In genomic region chr3:197482001-197482400, GRCh38 we compare ENCODE assay signal across 21 cellular contexts.
DNase-seq lines count a peak whose midpoint lies in the region; ATAC-seq, FAIRE-seq and TF ChIP-seq lines count a peak whose summit lies in the region.
"Had no signal": no experiment of that assay in that cellular context is flagged by ENCODE, and none has a peak within 500 bp of the region (broad histone marks: within the 10 kb centered on the region; RNA-seq: fewer than 3 reads in every experiment).

No MANE protein-coding gene starts in this region.

- CTCF ChIA-PET in PC-3 (lab: Charles Lee) (interaction anchor here (1.0 kb wide), 1 partner anchor 28 kb away, joined by 4 read pairs; no protein-coding TSS in a partner anchor), endothelial cell of umbilical vein (lab: Charles Lee) (interaction anchor here (0.9 to 1.7 kb wide), 4 partner anchors 9 to 225 kb away, joined by 3 to 6 read pairs (median 4); no protein-coding TSS in a partner anchor)

- H2AFZ ChIP-seq in H9 (ENCODE audit: low read length) (peak overlapping the region; percentile 18), PC-3 (ENCODE audit: low read length) (no peak overlapping the region), endothelial cell of umbilical vein (ENCODE audit: low read depth, low read length) (no peak overlapping the region)
- H2AFZ ChIP-seq: parathyroid adenoma had no signal

- POLR2A ChIA-PET in PC-3 (lab: Charles Lee; ENCODE audit: unreplicated experiment), result no interaction called here
- POLR2A ChIA-PET in endothelial cell of umbilical vein (lab: Charles Lee), result no interaction called here

- H2BK5ac ChIP-seq in H9 (ENCODE audit: insufficient read length, low read length), result no peak overlapping the region

- H4K91ac ChIP-seq in H9 (ENCODE audit: insufficient read length, low read depth, low read length), result no peak overlapping the region

- no peak for TF ChIP-seq POLR2A in endothelial cell of umbilical vein (IDR thresholded peaks at IDR 0.05; ENCODE audit: low read depth, low read length)

- H3K36me3 ChIP-seq in PC-3 (ENCODE audit: low read depth, low read length), result no peaks in the 10 kb centered on the region
- no peaks in the 10 kb centered on the region for H3K36me3 ChIP-seq in endothelial cell of umbilical vein (ENCODE audit: control insufficient read depth in 2 of 2, extremely low read depth in 1 of 2, insufficient read depth in 2 of 2, low read length in 2 of 2)
- H3K36me3 ChIP-seq: BLaER1, colonic mucosa had no signal

- no peak overlapping the region for H3K14ac ChIP-seq in H9 (ENCODE audit: insufficient read depth, low read length)

- H3K23me2 ChIP-seq in H9 (ENCODE audit: insufficient read length, low read depth, low read length, poor library complexity, severe bottlenecking), result no peaks in the 10 kb centered on the region

- H3K27me3 Mint-ChIP-seq in H9 (ENCODE audit: low read depth) (peaks cover 15% of the 10 kb centered on the region), osteocyte (ENCODE audit: unreplicated experiment) (no peaks in the 10 kb centered on the region)

- no peaks in the 10 kb centered on the region for H3K79me1 ChIP-seq in H9 (ENCODE audit: insufficient read depth, low read depth, low read length, poor library complexity, severe bottlenecking)

- peaks cover 30 to 44% of the 10 kb centered on the region in 2 experiments for H3K4me1 Mint-ChIP-seq in H9
- peaks cover 54% of the 10 kb centered on the region for H3K4me1 Mint-ChIP-seq in osteocyte (ENCODE audit: unreplicated experiment)
- H3K4me1 Mint-ChIP-seq: activated T-helper 17 cell treated with anti-CD3 and anti-CD28 coated beads, Interleukin-2, amount 50 U/mL, for 72 hours had no signal

- no peak overlapping the region for H4K5ac ChIP-seq in H9 (ENCODE audit: insufficient read length, low read depth, low read length)

- no peaks in the 10 kb centered on the region for H3K9me2 ChIP-seq in PC-3 (replicated peaks; ENCODE audit: low read length)

- no peak overlapping the region for H2AK5ac ChIP-seq in H9 (ENCODE audit: insufficient read length, low read length)

- H3K27ac ChIP-seq in H9 (ENCODE audit: insufficient read length, low read depth, low read length) (peak overlapping the region; percentile 34), PC-3 (ENCODE audit: low read length) (no peak overlapping the region), endothelial cell of umbilical vein (ENCODE audit: insufficient read depth, low read depth, low read length) (no peak overlapping the region)
- H3K27ac ChIP-seq: BLaER1, colonic mucosa, HL-60, parathyroid adenoma had no signal

- H3K9me3 ChIP-seq in H9 (ENCODE audit: control insufficient read depth, low read depth, low read length) (no peaks in the 10 kb centered on the region), PC-3 (ENCODE audit: low read length) (no peaks in the 10 kb centered on the region), endothelial cell of umbilical vein (replicated peaks; ENCODE audit: control insufficient read depth, insufficient read depth, low read length) (no peaks in the 10 kb centered on the region)
- H3K9me3 ChIP-seq: BLaER1, colonic mucosa had no signal

- peak overlapping the region in 2 of 3 experiments; percentile 73 to 90; a peak in 4 of 7 replicates for H3K27ac Mint-ChIP-seq in H9
- peak overlapping the region; percentile 25 for H3K27ac Mint-ChIP-seq in osteocyte (ENCODE audit: unreplicated experiment)
- H3K27ac Mint-ChIP-seq: activated T-helper 17 cell treated with anti-CD3 and anti-CD28 coated beads, Interleukin-2, amount 50 U/mL, for 72 hours had no signal

- no CpG with 5 or more reads among the region's 4 CpGs for WGBS in H9 (ENCODE audit: extremely low coverage, insufficient read length, low lambda C conversion rate)

- no peak overlapping the region for H3K4me2 ChIP-seq in H9 (ENCODE audit: insufficient read depth, insufficient read length, low read length)
- 0 out of 2 replicates have a peak overlapping the region, but pooled peaks have one; percentile 2 for H3K4me2 ChIP-seq in PC-3 (ENCODE audit: low read length)
- no peak overlapping the region for H3K4me2 ChIP-seq in endothelial cell of umbilical vein (ENCODE audit: insufficient read depth, low read length)
- H3K4me2 ChIP-seq: BLaER1 had no signal

- no peak for FAIRE-seq in endothelial cell of umbilical vein (lab: Jason Lieb, UNC)
- FAIRE-seq in frontal cortex (lab: Jason Lieb, UNC), result no peak

- H3K4ac ChIP-seq in H9 (ENCODE audit: low read depth, low read length), result no peak overlapping the region

- no peaks in the 10 kb centered on the region for H3K9me1 ChIP-seq in endothelial cell of umbilical vein (replicated peaks; ENCODE audit: control insufficient read depth, extremely low read depth, insufficient read depth, low read length)

- H4K20me1 ChIP-seq in H9 (ENCODE audit: control insufficient read depth, insufficient read depth, insufficient read length) (no peaks in the 10 kb centered on the region), PC-3 (ENCODE audit: low read length) (no peaks in the 10 kb centered on the region), endothelial cell of umbilical vein (replicated peaks; ENCODE audit: control insufficient read depth, extremely low read depth, insufficient read depth, low read length) (no peaks in the 10 kb centered on the region)
- H4K20me1 ChIP-seq: BLaER1 had no signal

- H3K79me2 ChIP-seq in H9 (ENCODE audit: insufficient read depth, low read length), result no peaks in the 10 kb centered on the region
- H3K79me2 ChIP-seq in PC-3 (ENCODE audit: low read length), result no peaks in the 10 kb centered on the region
- no peaks in the 10 kb centered on the region for H3K79me2 ChIP-seq in endothelial cell of umbilical vein (ENCODE audit: control insufficient read depth, insufficient read depth, low read length)
- H3K79me2 ChIP-seq: parathyroid adenoma had no signal

- H4K8ac ChIP-seq in H9 (replicated peaks; ENCODE audit: insufficient read length, low read depth, low read length), result no peak overlapping the region

- H3K4me3 Mint-ChIP-seq in H9 (peak overlapping the region in 1 of 2 experiments; percentile 22; a peak in 2 of 5 replicates), osteocyte (ENCODE audit: unreplicated experiment) (no peak overlapping the region)
- H3K4me3 Mint-ChIP-seq: activated T-helper 17 cell treated with anti-CD3 and anti-CD28 coated beads, Interleukin-2, amount 50 U/mL, for 72 hours had no signal

- no peaks in the 10 kb centered on the region for H3K27me3 ChIP-seq in H9 (ENCODE audit: insufficient read depth, low read length)
- H3K27me3 ChIP-seq in PC-3 (ENCODE audit: low read length), result no peaks in the 10 kb centered on the region
- no peaks in the 10 kb centered on the region for H3K27me3 ChIP-seq in endothelial cell of umbilical vein (ENCODE audit: control insufficient read depth in 2 of 2, insufficient read depth in 2 of 2, low read length in 2 of 2)
- H3K27me3 ChIP-seq: BLaER1, colonic mucosa had no signal

- no peak overlapping the region for H2BK120ac ChIP-seq in H9 (ENCODE audit: low read depth, low read length, poor library complexity, severe bottlenecking)

- DNase-seq in H9 (no peak), PC-3 (peak; percentile 58), endothelial cell of umbilical vein (ENCODE audit: low read depth, low spot score) (peak; percentile 30), osteocyte (ENCODE audit: extremely low spot score, unreplicated experiment) (no peak), DMS153 treated with DMSO at 0.1 percent for 48 hours (lab: John Stamatoyannopoulos, UW; ENCODE audit: unreplicated experiment) (no peak), frontal cortex (ENCODE audit: low spot score in 2 of 2) (no peak), mucosa of gallbladder (ENCODE audit: low spot score) (no peak)
- no peak for DNase-seq in NK-92 treated with Interleukin-12 subunit alpha and Interleukin-12 subunit beta, amount 100 ng/mL, for 24 hours (lab: John Stamatoyannopoulos, UW)
- DNase-seq: activated CD8-positive, alpha-beta memory T cell treated with anti-CD3 and anti-CD28 coated beads for 24 hours; amniotic stem cell; colonic mucosa; erythroblast; Kasumi-1; left colon; NCI-H1436; NCI-H2227 treated with DMSO at 0.1 percent for 48 hours had no signal

- no peak overlapping the region for H3K23ac ChIP-seq in H9 (ENCODE audit: insufficient read length, low read depth, low read length)

- H3K4me1 ChIP-seq in H9 (ENCODE audit: insufficient read depth, low read length) (peaks cover 11% of the 10 kb centered on the region; the same call in 1 of the 2 replicates), PC-3 (ENCODE audit: insufficient read depth, low read length) (peaks cover 35% of the 10 kb centered on the region), endothelial cell of umbilical vein (ENCODE audit: control insufficient read depth, extremely low read depth, insufficient read depth, low read length) (peaks cover 15% of the 10 kb centered on the region)
- H3K4me1 ChIP-seq: BLaER1, colonic mucosa, parathyroid adenoma had no signal

- no peaks in the 10 kb centered on the region for H3F3A ChIP-seq in PC-3 (ENCODE audit: low read length, unreplicated experiment)

- no TSS peak for BruUV-seq in PC-3 (replicated peaks; lab: Mats Ljungman, UMichigan)
- no TSS peak for BruUV-seq in endothelial cell of umbilical vein (replicated peaks; lab: Mats Ljungman, UMichigan)

- TF ChIP-seq CTCF in H9 (conservative IDR thresholded peaks at IDR 0.05), result no peak
- no peak for TF ChIP-seq CTCF in PC-3 (conservative IDR thresholded peaks at IDR 0.05; ENCODE audit: low read depth, low read length)
- TF ChIP-seq CTCF in endothelial cell of umbilical vein (IDR thresholded peaks at IDR 0.05; ENCODE audit: extremely low read depth in 1 of 2, insufficient read depth in 1 of 2, low read depth in 1 of 2, low read length in 2 of 2), result no peak
- no peak for TF ChIP-seq CTCF in osteocyte (IDR thresholded peaks at IDR 0.05)

- intact Hi-C loops in PC-3 (cut with micrococcal nuclease), result no loop called here
- intact Hi-C loops in endothelial cell of umbilical vein (cut with micrococcal nuclease), result no loop called here

- H2BK12ac ChIP-seq in H9 (ENCODE audit: insufficient read length, low read depth, low read length), result no peak overlapping the region

- ATAC-seq in PC-3, result peak; percentile 53
- ATAC-seq: activated T-helper 17 cell treated with anti-CD3 and anti-CD28 coated beads, Interleukin-2, amount 50 U/mL, for 72 hours; left colon; Right ventricle myocardium inferior had no signal

- dilution Hi-C loops in endothelial cell of umbilical vein (cut with MboI; ENCODE audit: extremely low pct_ligation_motif_present, low sequenced_read_pairs), result no loop called here

- no peak overlapping the region for H3T11ph ChIP-seq in H9 (ENCODE audit: low read length)

- H3K18ac ChIP-seq in H9 (ENCODE audit: insufficient read length, low read depth, low read length), result no peak overlapping the region

- no peak overlapping the region for H2BK20ac ChIP-seq in H9 (ENCODE audit: low read depth, low read length, poor library complexity, severe bottlenecking)

- H3K36me3 Mint-ChIP-seq in H9 (ENCODE audit: insufficient read depth in 1 of 3, low read depth in 3 of 3) (peaks cover 0 to 3% (median 3%) of the 10 kb centered on the region in 3 experiments; a peak in 1 of 7 replicates), osteocyte (ENCODE audit: unreplicated experiment) (no peaks in the 10 kb centered on the region)

- no peak overlapping the region for H3K56ac ChIP-seq in H9 (ENCODE audit: insufficient read length, low read depth, low read length)

- H3K9me3 Mint-ChIP-seq in H9 (no peaks in the 10 kb centered on the region), osteocyte (ENCODE audit: unreplicated experiment) (peaks cover 3% of the 10 kb centered on the region)
- H3K9me3 Mint-ChIP-seq: activated T-helper 17 cell treated with anti-CD3 and anti-CD28 coated beads, Interleukin-2, amount 50 U/mL, for 72 hours had no signal

- H3K9ac ChIP-seq in H9 (ENCODE audit: extremely low read depth, insufficient read length, low read length) (no peak overlapping the region), PC-3 (ENCODE audit: low read length) (no peak overlapping the region), endothelial cell of umbilical vein (replicated peaks; ENCODE audit: extremely low read depth, insufficient read depth, low read length) (no peak overlapping the region)
- H3K9ac ChIP-seq: BLaER1, parathyroid adenoma had no signal

- H3K4me3 ChIP-seq in PC-3 (ENCODE audit: low read length), result no peak overlapping the region
- no peak overlapping the region for H3K4me3 ChIP-seq in endothelial cell of umbilical vein (replicated peaks in 1 of 3; ENCODE audit: insufficient read depth in 1 of 3, low read depth in 1 of 3, low read length in 3 of 3)
- H3K4me3 ChIP-seq: BLaER1, colonic mucosa had no signal

- H2BK15ac ChIP-seq in H9 (ENCODE audit: low read depth, low read length), result no peak overlapping the region

Comparison
In these comparisons a context has a peak if more than half of its experiments do, and no peak if none do; other contexts are left out.
1. DNase-seq: peak in PC-3 (single experiment) and endothelial cell of umbilical vein (single experiment); none in H9 (single experiment), osteocyte (single experiment), NK-92 treated with Interleukin-12 subunit alpha and Interleukin-12 subunit beta, amount 100 ng/mL, for 24 hours (single experiment), DMS153 treated with DMSO at 0.1 percent for 48 hours (single experiment), frontal cortex (0 of 2) and mucosa of gallbladder (single experiment).